ENCODE assay signal across 8 cellular contexts in genomic region chr13:32537580-32538233, GRCh38. TPM values are rescaled to one million over a fixed set of nuclear protein-coding genes. Genes with fewer than 3 reads are reported as not detected.
DNase-seq lines count a peak whose midpoint lies in the region; ATAC-seq and TF ChIP-seq lines count a peak whose summit lies in the region.

No MANE protein-coding gene starts in this region.

- intact Hi-C loops in esophagus squamous epithelium (cut with DNase I), result loop anchor here (10.0 kb wide), 1 partner anchor 47 kb away; the partner anchor contains the start of gene PDS5B

- H3K9me3 Mint-ChIP-seq in type B pancreatic cell, result no peaks in the 10 kb centered on the region

- H3K4me3 ChIP-seq in esophagus squamous epithelium, result peak overlapping the region; percentile 53 to 92 (median 74)
- H3K4me3 ChIP-seq in neuron (ENCODE audit: low read length), result peak overlapping the region; percentile 85

- peak overlapping the region; percentile 88 to 99 (median 94) for H3K27ac ChIP-seq in esophagus squamous epithelium

- H2AFZ ChIP-seq in neuron (ENCODE audit: low read depth, low read length), result peak overlapping the region; percentile 89

- H3K4me1 Mint-ChIP-seq in type B pancreatic cell (ENCODE audit: unreplicated experiment), result peaks cover 15% of the 10 kb centered on the region

- H3K27me3 ChIP-seq in esophagus squamous epithelium (no peaks in the 10 kb centered on the region), neuron (ENCODE audit: insufficient read depth, low read length) (no peaks in the 10 kb centered on the region)

- DNase-seq in activated CD4-positive, CD25-positive, alpha-beta regulatory T cell (lab: John Stamatoyannopoulos, UW), result peak in 3 of 4 experiments; percentile 5 to 15 (median 7)
- peak; percentile 35 for DNase-seq in activated CD8-positive, alpha-beta memory T cell treated with anti-CD3 and anti-CD28 coated beads, Interleukin-2, amount 50 U/mL, for 4 hours
- DNase-seq in esophagus squamous epithelium (lab: John Stamatoyannopoulos, UW) (no peak), type B pancreatic cell (ENCODE audit: extremely low spot score, unreplicated experiment) (no peak), NCI-H1048 (lab: John Stamatoyannopoulos, UW) (no peak)

- peaks cover 35% of the 10 kb centered on the region for H3K36me3 Mint-ChIP-seq in type B pancreatic cell

- H3K27ac Mint-ChIP-seq in type B pancreatic cell, result peak overlapping the region; percentile 98

- 20 to 30% methylated on average over 15 to 24 of the region's 25 CpGs for WGBS in esophagus squamous epithelium, 2 donors

- H3K4me1 ChIP-seq in esophagus squamous epithelium (peaks cover 9 to 56% (median 17%) of the 10 kb centered on the region in 3 donors), neuron (ENCODE audit: insufficient read depth, low read length) (peaks cover 11% of the 10 kb centered on the region)

- H3K27me3 Mint-ChIP-seq in type B pancreatic cell, result no peaks in the 10 kb centered on the region

- peaks cover 0 to 19% (median 0%) of the 10 kb centered on the region in 3 donors for H3K36me3 ChIP-seq in esophagus squamous epithelium
- H3K36me3 ChIP-seq in neuron (ENCODE audit: insufficient read depth, low read length), result peaks cover 33% of the 10 kb centered on the region

- ATAC-seq in activated CD4-positive, CD25-positive, alpha-beta regulatory T cell treated with anti-CD3 and anti-CD28 coated beads, Interleukin-2, amount 50 U/mL, for 24 hours, result no peak
- no peak for ATAC-seq in HG03520 (IDR thresholded peaks at IDR 0.05; ENCODE audit: unreplicated experiment)

- no peaks in the 10 kb centered on the region for H3K9me3 ChIP-seq in esophagus squamous epithelium
- H3K9me3 ChIP-seq in neuron (ENCODE audit: low read length), result no peaks in the 10 kb centered on the region

- no peak for TF ChIP-seq POLR2A in esophagus squamous epithelium (IDR thresholded peaks at IDR 0.05)

- H3K4me3 Mint-ChIP-seq in type B pancreatic cell, result peak overlapping the region; percentile 99

- TF ChIP-seq CTCF in esophagus squamous epithelium (IDR thresholded peaks at IDR 0.05), result no peak
- no peak for TF ChIP-seq CTCF in type B pancreatic cell (conservative IDR thresholded peaks at IDR 0.05)

RNA-seq across cellular contexts. Expression of gene N4BP2L2, which starts 0.9 kb away (rescaled TPM):
- total RNA-seq in esophagus squamous epithelium (100 to 1,000 TPM in 1 of 4 donors, 10 to 100 TPM in 3; 32.8 to 136 (median 50.3) TPM), type B pancreatic cell (ENCODE audit: low replicate concordance) (104 and 124 TPM in 2 replicates)

RNA-seq across cellular contexts. Expression of gene PDS5B, which starts 48.5 kb away (rescaled TPM):
- total RNA-seq in esophagus squamous epithelium, result 10 to 100 TPM in 3 of 4 donors, 1 to 10 TPM in 1; 8.9 to 23.5 (median 15.1) TPM
- 32.6 and 69.9 TPM in 2 replicates for total RNA-seq in type B pancreatic cell (ENCODE audit: low replicate concordance)

Comparison
In these comparisons a context has a peak if more than half of its experiments do, and no peak if none do; other contexts are left out.
1. DNase-seq: peak in activated CD4-positive, CD25-positive, alpha-beta regulatory T cell (3 of 4) and activated CD8-positive, alpha-beta memory T cell treated with anti-CD3 and anti-CD28 coated beads, Interleukin-2, amount 50 U/mL, for 4 hours (single experiment); none in esophagus squamous epithelium (single experiment), type B pancreatic cell (single experiment) and NCI-H1048 (single experiment).